Comparison of ENCODE assay signal across 15 cellular contexts in the genomic region with DNA sequence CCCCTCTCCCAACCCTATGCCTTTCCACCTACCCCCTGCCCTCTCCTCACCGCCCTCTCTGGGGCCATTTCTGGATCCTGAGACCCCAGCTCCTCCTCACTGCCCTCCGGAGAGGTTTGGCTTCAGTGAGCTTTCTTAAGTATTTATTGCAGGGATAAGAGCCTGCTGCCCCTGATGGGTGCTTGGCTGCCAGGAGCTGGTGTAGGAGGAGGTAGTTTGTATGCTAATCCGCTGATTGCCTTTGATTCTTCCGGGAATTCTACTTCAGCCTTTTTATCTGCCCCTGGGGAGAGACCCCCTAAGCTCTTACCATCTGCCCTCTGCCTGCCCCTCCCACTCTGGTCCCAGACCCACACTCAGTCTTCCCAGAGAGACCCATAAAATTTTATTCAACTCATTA.
A peak's percentile ranks its signal among the peaks of the same experiment; 100 is the strongest.
DNase-seq lines count a peak whose midpoint lies in the region; ATAC-seq and TF ChIP-seq lines count a peak whose summit lies in the region.
"Had no signal": no experiment of that assay in that cellular context is flagged by ENCODE, and none has a peak within 500 bp of the region (broad histone marks: within the 10 kb centered on the region; RNA-seq: fewer than 3 reads in every experiment).

No MANE protein-coding gene starts in this region.

- H3K4me2 ChIP-seq in GM23338: no peak overlapping the region
- H3K4me2 ChIP-seq: BLaER1 treated with 17β-estradiol and CSF1 and Interleukin-3, amounts not matched to agents 10 nM and 100 nM had no signal

- TF ChIP-seq CTCF in GM23338 (conservative IDR thresholded peaks at IDR 0.05; ENCODE audit: low read depth in 2 of 2) (no peak), endodermal cell (conservative IDR thresholded peaks at IDR 0.05) (no peak)

- peak; percentile 55 for ATAC-seq in GM23338
- ATAC-seq in GM21825 (IDR thresholded peaks at IDR 0.05; ENCODE audit: unreplicated experiment): no peak
- ATAC-seq in GM18861 (IDR thresholded peaks at IDR 0.05; ENCODE audit: unreplicated experiment): no peak
- ATAC-seq: CD8-positive, alpha-beta T cell had no signal

- H3K27me3 ChIP-seq in GM23338 (ENCODE audit: insufficient read depth) (no peaks in the 10 kb centered on the region), endodermal cell (ENCODE audit: control insufficient read depth, insufficient read depth, low read length, poor library complexity, severe bottlenecking) (no peaks in the 10 kb centered on the region)
- H3K27me3 ChIP-seq: BLaER1 treated with 17β-estradiol and CSF1 and Interleukin-3, amounts not matched to agents 10 nM and 100 nM had no signal

- H3K9me2 ChIP-seq in GM23338 (ENCODE audit: insufficient read depth): 0 out of 2 replicates have a peak, but pooled peaks cover 7% of the 10 kb centered on the region

- H3K27ac ChIP-seq in GM23338 (ENCODE audit: low read depth) (no peak overlapping the region), endodermal cell (ENCODE audit: low read depth, low read length) (no peak overlapping the region)
- H3K27ac ChIP-seq: BLaER1 treated with 17β-estradiol and CSF1 and Interleukin-3, amounts not matched to agents 10 nM and 100 nM had no signal

- H3K9ac ChIP-seq in endodermal cell (ENCODE audit: extremely low read depth, low read length, poor library complexity, severe bottlenecking): no peak overlapping the region
- H3K9ac ChIP-seq: BLaER1 treated with 17β-estradiol and CSF1 and Interleukin-3, amounts not matched to agents 10 nM and 100 nM had no signal

- H3K27me3 Mint-ChIP-seq in GM23338 (ENCODE audit: insufficient read depth, low read depth, poor library complexity) (peaks cover 7% of the 10 kb centered on the region), endodermal cell (ENCODE audit: insufficient read depth) (peaks cover 16% of the 10 kb centered on the region)

- no peaks in the 10 kb centered on the region for H3F3A ChIP-seq in GM23338 (replicated peaks; ENCODE audit: low read depth)

- H3K4me3 ChIP-seq in GM23338 (no peak overlapping the region), endodermal cell (ENCODE audit: low read length) (no peak overlapping the region)
- H3K4me3 ChIP-seq: BLaER1 treated with 17β-estradiol and CSF1 and Interleukin-3, amounts not matched to agents 10 nM and 100 nM had no signal

- no peaks in the 10 kb centered on the region for H3K36me3 Mint-ChIP-seq in GM23338 (ENCODE audit: low read depth)
- no peaks in the 10 kb centered on the region for H3K36me3 Mint-ChIP-seq in endodermal cell (ENCODE audit: low read depth)
- H3K36me3 Mint-ChIP-seq: CD8-positive, alpha-beta T cell had no signal

- no peak overlapping the region for H3K4me3 Mint-ChIP-seq in GM23338
- no peak overlapping the region for H3K4me3 Mint-ChIP-seq in endodermal cell
- H3K4me3 Mint-ChIP-seq: CD8-positive, alpha-beta T cell had no signal

- H3K9me3 ChIP-seq in endodermal cell (ENCODE audit: control insufficient read depth, low read length): no peaks in the 10 kb centered on the region
- H3K9me3 ChIP-seq: BLaER1 treated with 17β-estradiol and CSF1 and Interleukin-3, amounts not matched to agents 10 nM and 100 nM had no signal

- H3K27ac Mint-ChIP-seq in GM23338 (no peak overlapping the region), endodermal cell (no peak overlapping the region)
- H3K27ac Mint-ChIP-seq: CD8-positive, alpha-beta T cell had no signal

- no peaks in the 10 kb centered on the region; the same call in 1 of the 2 replicates for H3K4me1 ChIP-seq in GM23338 (ENCODE audit: insufficient read depth)
- peaks cover 13% of the 10 kb centered on the region for H3K4me1 ChIP-seq in endodermal cell (ENCODE audit: control insufficient read depth, insufficient read depth, low read length)
- H3K4me1 ChIP-seq: BLaER1 treated with 17β-estradiol and CSF1 and Interleukin-3, amounts not matched to agents 10 nM and 100 nM had no signal

- H3K79me2 ChIP-seq in GM23338 (replicated peaks; ENCODE audit: insufficient read depth): no peaks in the 10 kb centered on the region

- 20 to 40% methylated on average over 1 to 4 of the region's 4 CpGs for WGBS in endodermal cell (ENCODE audit: insufficient coverage in 1 of 2, insufficient read length in 1 of 2), 2 experiments

- no peaks in the 10 kb centered on the region for H3K9me3 Mint-ChIP-seq in GM23338
- H3K9me3 Mint-ChIP-seq in endodermal cell: no peaks in the 10 kb centered on the region
- H3K9me3 Mint-ChIP-seq: CD8-positive, alpha-beta T cell had no signal

- peak; percentile 80 for DNase-seq in D341Med (ENCODE audit: low spot score)
- DNase-seq in GM23338 (ENCODE audit: low spot score): no peak
- DNase-seq in NCI-H2227 treated with DMSO at 0.1 percent for 48 hours (lab: John Stamatoyannopoulos, UW): peak; percentile 8
- DNase-seq in endodermal cell: peak; percentile 59
- DNase-seq in GF-D8 (lab: John Stamatoyannopoulos, UW): no peak
- DNase-seq in mucosa of gallbladder (ENCODE audit: low spot score): no peak
- DNase-seq: Calu3; CD8-positive, alpha-beta T cell; DND-41; GOT3; NCI-H187 treated with DMSO at 0.1 percent for 48 hours; NCI-H774 had no signal

- H3K36me3 ChIP-seq in GM23338 (ENCODE audit: insufficient read depth) (no peaks in the 10 kb centered on the region), endodermal cell (ENCODE audit: control insufficient read depth, insufficient read depth, low read length) (no peaks in the 10 kb centered on the region)
- H3K36me3 ChIP-seq: BLaER1 treated with 17β-estradiol and CSF1 and Interleukin-3, amounts not matched to agents 10 nM and 100 nM had no signal

- H3K4me1 Mint-ChIP-seq in GM23338 (peaks cover 13% of the 10 kb centered on the region; the same call in 2 of the 3 replicates), endodermal cell (peaks cover 50% of the 10 kb centered on the region)

- no peak overlapping the region for H2AFZ ChIP-seq in GM23338

- H4K20me1 ChIP-seq in GM23338 (replicated peaks; ENCODE audit: insufficient read depth): no peaks in the 10 kb centered on the region
- H4K20me1 ChIP-seq: BLaER1 treated with 17β-estradiol and CSF1 and Interleukin-3, amounts not matched to agents 10 nM and 100 nM had no signal

TF ChIP-seq in GM23338, 12 proteins besides CTCF, POLR2A, EP300 and RAD21:
- TF ChIP-seq, protein P1, sequence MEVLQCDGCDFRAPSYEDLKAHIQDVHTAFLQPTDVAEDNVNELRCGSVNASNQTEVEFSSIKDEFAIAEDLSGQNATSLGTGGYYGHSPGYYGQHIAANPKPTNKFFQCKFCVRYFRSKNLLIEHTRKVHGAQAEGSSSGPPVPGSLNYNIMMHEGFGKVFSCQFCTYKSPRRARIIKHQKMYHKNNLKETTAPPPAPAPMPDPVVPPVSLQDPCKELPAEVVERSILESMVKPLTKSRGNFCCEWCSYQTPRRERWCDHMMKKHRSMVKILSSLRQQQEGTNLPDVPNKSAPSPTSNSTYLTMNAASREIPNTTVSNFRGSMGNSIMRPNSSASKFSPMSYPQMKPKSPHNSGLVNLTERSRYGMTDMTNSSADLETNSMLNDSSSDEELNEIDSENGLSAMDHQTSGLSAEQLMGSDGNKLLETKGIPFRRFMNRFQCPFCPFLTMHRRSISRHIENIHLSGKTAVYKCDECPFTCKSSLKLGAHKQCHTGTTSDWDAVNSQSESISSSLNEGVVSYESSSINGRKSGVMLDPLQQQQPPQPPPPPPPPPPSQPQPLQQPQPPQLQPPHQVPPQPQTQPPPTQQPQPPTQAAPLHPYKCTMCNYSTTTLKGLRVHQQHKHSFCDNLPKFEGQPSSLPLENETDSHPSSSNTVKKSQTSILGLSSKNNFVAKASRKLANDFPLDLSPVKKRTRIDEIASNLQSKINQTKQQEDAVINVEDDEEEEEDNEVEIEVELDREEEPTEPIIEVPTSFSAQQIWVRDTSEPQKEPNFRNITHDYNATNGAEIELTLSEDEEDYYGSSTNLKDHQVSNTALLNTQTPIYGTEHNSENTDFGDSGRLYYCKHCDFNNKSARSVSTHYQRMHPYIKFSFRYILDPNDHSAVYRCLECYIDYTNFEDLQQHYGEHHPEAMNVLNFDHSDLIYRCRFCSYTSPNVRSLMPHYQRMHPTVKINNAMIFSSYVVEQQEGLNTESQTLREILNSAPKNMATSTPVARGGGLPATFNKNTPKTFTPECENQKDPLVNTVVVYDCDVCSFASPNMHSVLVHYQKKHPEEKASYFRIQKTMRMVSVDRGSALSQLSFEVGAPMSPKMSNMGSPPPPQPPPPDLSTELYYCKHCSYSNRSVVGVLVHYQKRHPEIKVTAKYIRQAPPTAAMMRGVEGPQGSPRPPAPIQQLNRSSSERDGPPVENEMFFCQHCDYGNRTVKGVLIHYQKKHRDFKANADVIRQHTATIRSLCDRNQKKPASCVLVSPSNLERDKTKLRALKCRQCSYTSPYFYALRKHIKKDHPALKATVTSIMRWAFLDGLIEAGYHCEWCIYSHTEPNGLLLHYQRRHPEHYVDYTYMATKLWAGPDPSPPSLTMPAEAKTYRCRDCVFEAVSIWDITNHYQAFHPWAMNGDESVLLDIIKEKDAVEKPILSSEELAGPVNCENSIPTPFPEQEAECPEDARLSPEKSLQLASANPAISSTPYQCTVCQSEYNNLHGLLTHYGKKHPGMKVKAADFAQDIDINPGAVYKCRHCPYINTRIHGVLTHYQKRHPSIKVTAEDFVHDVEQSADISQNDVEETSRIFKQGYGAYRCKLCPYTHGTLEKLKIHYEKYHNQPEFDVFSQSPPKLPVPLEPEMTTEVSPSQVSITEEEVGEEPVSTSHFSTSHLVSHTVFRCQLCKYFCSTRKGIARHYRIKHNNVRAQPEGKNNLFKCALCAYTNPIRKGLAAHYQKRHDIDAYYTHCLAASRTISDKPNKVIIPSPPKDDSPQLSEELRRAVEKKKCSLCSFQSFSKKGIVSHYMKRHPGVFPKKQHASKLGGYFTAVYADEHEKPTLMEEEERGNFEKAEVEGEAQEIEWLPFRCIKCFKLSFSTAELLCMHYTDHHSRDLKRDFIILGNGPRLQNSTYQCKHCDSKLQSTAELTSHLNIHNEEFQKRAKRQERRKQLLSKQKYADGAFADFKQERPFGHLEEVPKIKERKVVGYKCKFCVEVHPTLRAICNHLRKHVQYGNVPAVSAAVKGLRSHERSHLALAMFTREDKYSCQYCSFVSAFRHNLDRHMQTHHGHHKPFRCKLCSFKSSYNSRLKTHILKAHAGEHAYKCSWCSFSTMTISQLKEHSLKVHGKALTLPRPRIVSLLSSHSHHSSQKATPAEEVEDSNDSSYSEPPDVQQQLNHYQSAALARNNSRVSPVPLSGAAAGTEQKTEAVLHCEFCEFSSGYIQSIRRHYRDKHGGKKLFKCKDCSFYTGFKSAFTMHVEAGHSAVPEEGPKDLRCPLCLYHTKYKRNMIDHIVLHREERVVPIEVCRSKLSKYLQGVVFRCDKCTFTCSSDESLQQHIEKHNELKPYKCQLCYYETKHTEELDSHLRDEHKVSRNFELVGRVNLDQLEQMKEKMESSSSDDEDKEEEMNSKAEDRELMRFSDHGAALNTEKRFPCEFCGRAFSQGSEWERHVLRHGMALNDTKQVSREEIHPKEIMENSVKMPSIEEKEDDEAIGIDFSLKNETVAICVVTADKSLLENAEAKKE (CRISPR knock-in tag; IDR thresholded peaks at IDR 0.05): no peak
- TF ChIP-seq EZH2phosphoT487 (IDR thresholded peaks at IDR 0.05; ENCODE audit: unreplicated experiment): no peak

Comparison
In these comparisons a context has a peak if more than half of its experiments do, and no peak if none do; other contexts are left out.
1. DNase-seq: peak in D341Med (single experiment), NCI-H2227 treated with DMSO at 0.1 percent for 48 hours (single experiment) and endodermal cell (single experiment); none in GM23338 (single experiment), GF-D8 (single experiment) and mucosa of gallbladder (single experiment).